ENCODE assay signal across 10 cellular contexts in the genomic region with DNA sequence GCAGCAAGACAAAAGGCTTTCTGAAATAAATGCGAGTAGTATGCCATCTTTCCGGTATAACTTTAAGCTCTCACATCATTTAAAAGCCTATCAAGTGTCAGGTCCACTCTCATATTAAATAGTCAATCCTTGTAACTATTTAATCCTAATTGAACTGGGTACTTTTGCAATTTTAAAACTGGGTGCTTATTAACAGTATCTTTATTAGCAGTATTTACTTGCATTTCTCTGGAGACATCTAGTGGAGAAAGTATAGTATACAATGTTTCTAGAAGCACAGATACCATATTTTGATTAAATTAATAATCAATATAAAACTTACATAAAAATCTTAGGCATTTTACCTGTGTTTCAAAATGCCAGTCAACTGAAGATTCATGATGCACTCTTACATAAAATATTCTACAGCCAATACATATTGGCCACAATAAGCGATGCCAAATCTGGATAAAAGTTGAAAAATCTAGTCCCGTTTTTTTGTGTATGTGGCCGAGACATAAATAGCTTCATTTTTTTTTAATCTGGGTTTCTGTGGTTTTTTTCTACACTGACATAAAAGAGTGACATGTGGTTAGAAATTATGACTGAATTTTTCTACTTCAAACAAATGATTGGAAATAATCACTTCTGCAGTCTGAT. TPM values are rescaled to one million over a fixed set of nuclear protein-coding genes. Genes with fewer than 3 reads are reported as not detected.
A peak's percentile ranks its signal among the peaks of the same experiment; 100 is the strongest.
DNase-seq lines count a peak whose midpoint lies in the region; ATAC-seq and TF ChIP-seq lines count a peak whose summit lies in the region.
"Had no signal": no experiment of that assay in that cellular context is flagged by ENCODE, and none has a peak within 500 bp of the region (broad histone marks: within the 10 kb centered on the region; RNA-seq: fewer than 3 reads in every experiment).

No MANE protein-coding gene starts in this region.

- H3K4me1 ChIP-seq in right cardiac atrium (ENCODE audit: control insufficient read depth, insufficient read depth, low read length), result peaks cover 1% of the 10 kb centered on the region

- H3K36me3 ChIP-seq in SU-DHL-6 (ENCODE audit: low read length), result no peaks in the 10 kb centered on the region

- WGBS in right cardiac atrium, result 57% methylated on average over 5 of the region's 5 CpGs

- TF ChIP-seq CTCF in 22Rv1 (IDR thresholded peaks at IDR 0.05) (peak; percentile 81), GM12873 (IDR thresholded peaks at IDR 0.05; ENCODE audit: insufficient read depth, low read depth, low read length, missing control alignments) (peak; percentile 14), SU-DHL-6 (IDR thresholded peaks at IDR 0.05; ENCODE audit: insufficient read depth, low read length, poor library complexity, severe bottlenecking) (peak; percentile 28)

- no peaks in the 10 kb centered on the region for H3F3A ChIP-seq in SU-DHL-6 (ENCODE audit: insufficient read depth)

- H4K20me1 ChIP-seq in SU-DHL-6 (ENCODE audit: low read depth, low read length), result no peaks in the 10 kb centered on the region

- H3K27me3 ChIP-seq in SU-DHL-6 (ENCODE audit: low read length) (no peaks in the 10 kb centered on the region), right cardiac atrium (ENCODE audit: control insufficient read depth, insufficient read depth) (no peaks in the 10 kb centered on the region)

- no peak for TF ChIP-seq POLR2A in GM18505 (IDR thresholded peaks at IDR 0.05; ENCODE audit: borderline replicate concordance, extremely low read depth, insufficient read depth, insufficient read length)

- H3K27ac ChIP-seq in 22Rv1 (no peak overlapping the region), SU-DHL-6 (ENCODE audit: low read depth, low read length) (no peak overlapping the region), right cardiac atrium (ENCODE audit: low read length) (no peak overlapping the region)

- intact Hi-C loops in right cardiac atrium (cut with DNase I), result loop anchor here (2.0 to 10.0 kb wide), 4 partner anchors 494 to 528 kb away; a partner anchor contains a TSS

- no peaks in the 10 kb centered on the region for H3K79me2 ChIP-seq in SU-DHL-6 (ENCODE audit: insufficient read depth, low read length)

- no peak overlapping the region for H3K9ac ChIP-seq in SU-DHL-6 (ENCODE audit: low read length)

- H3K9me3 ChIP-seq in SU-DHL-6 (ENCODE audit: insufficient read depth, low read length), result no peaks in the 10 kb centered on the region
- H3K9me3 ChIP-seq in right cardiac atrium (ENCODE audit: control insufficient read depth, low read length), result no peaks in the 10 kb centered on the region

- DNase-seq in right cardiac atrium, result no peak
- no peak for DNase-seq in effector CD4-positive, alpha-beta T cell
- no peak for DNase-seq in activated CD4-positive, alpha-beta T cell treated with anti-CD3 and anti-CD28 coated beads for 48 hours
- DNase-seq: GDM1 had no signal

- H2AFZ ChIP-seq in SU-DHL-6 (ENCODE audit: low read depth, low read length, severe bottlenecking), result no peak overlapping the region

- H3K4me2 ChIP-seq in SU-DHL-6 (ENCODE audit: low read depth, low read length, poor library complexity, severe bottlenecking), result no peak overlapping the region

- no peaks in the 10 kb centered on the region for H3K9me2 ChIP-seq in SU-DHL-6 (replicated peaks; ENCODE audit: insufficient read depth, low read length)

- ATAC-seq in right cardiac atrium (peak; percentile 55 to 56), GM18505 (IDR thresholded peaks at IDR 0.05; ENCODE audit: unreplicated experiment) (no peak), GM18519 (IDR thresholded peaks at IDR 0.05; ENCODE audit: low FRiP score, unreplicated experiment) (no peak)

- H3K4me3 ChIP-seq in SU-DHL-6 (ENCODE audit: insufficient read depth, low read length, poor library complexity, severe bottlenecking) (no peak overlapping the region), right cardiac atrium (ENCODE audit: low read length) (no peak overlapping the region)

RNA-seq across cellular contexts. Expression of a gene that starts 4.3 kb away (rescaled TPM):
- total RNA-seq in right cardiac atrium, result 100 to 1,000 TPM in 3 of 4 donors, 10 to 100 TPM in 1; 65.3 to 191 (median 140) TPM
- 68.6 TPM for polyA plus RNA-seq in right cardiac atrium
- total RNA-seq: activated T-helper 1 cell treated with anti-CD3 and anti-CD28 coated beads, Interleukin-12 subunit alpha, Interleukin-12 subunit beta, Interleukin-2, Interleukin-4 antibody, amounts not matched to agents 30 ng/mL and 10 ng/mL and 1 ng/mL, durations not matched to agents 14 hours and 24 hours and 36 hours had no signal

Comparison
In these comparisons a context has a peak if more than half of its experiments do, and no peak if none do; other contexts are left out.
1. CTCF ChIP-seq: peak in every context shown above with its lines; median percentile 81 in 22Rv1; 28 in SU-DHL-6; 14 in GM12873.
2. ATAC-seq: peak in right cardiac atrium (2 of 2); none in GM18505 (single experiment) and GM18519 (single experiment).